In genomic region chr12:124340080-124340900, GRCh38 we compare ENCODE assay signal across 31 cellular contexts. TPM values are rescaled to one million over a fixed set of nuclear protein-coding genes. Genes with fewer than 3 reads are reported as not detected.
"Had no signal": no experiment of that assay in that cellular context is flagged by ENCODE, and none has a peak within 500 bp of the region (broad histone marks: within the 10 kb centered on the region; RNA-seq: fewer than 3 reads in every experiment).

No MANE protein-coding gene starts in this region.

- ATAC-seq: activated CD4-positive, CD25-positive, alpha-beta regulatory T cell treated with anti-CD3 and anti-CD28 coated beads, Interleukin-2, amount 50 U/mL, for 24 hours; activated naive CD8-positive, alpha-beta T cell treated with anti-CD3 and anti-CD28 coated beads, Interleukin-2, amount 50 U/mL, for 24 hours; activated T-helper 17 cell treated with anti-CD3 and anti-CD28 coated beads, Interleukin-2, amount 50 U/mL, for 72 hours; foreskin keratinocyte; heart right ventricle; left lung; pancreas; stimulated activated memory B cell treated with anti-CD40 and anti-IgM and Interleukin-4, amounts not matched to agents 10 μg/mL and 1 μg/mL and 100 μg/mL, for 72 hours had no signal

- H3K9me3 ChIP-seq: body of pancreas, esophagus muscularis mucosa, heart right ventricle, left lung, pancreas, prostate gland, sigmoid colon, tibial nerve had no signal

- H3K27me3 ChIP-seq: body of pancreas, cardiac muscle cell, esophagus muscularis mucosa, foreskin keratinocyte, heart right ventricle, left lung, pancreas, sigmoid colon, tibial nerve had no signal

- H3K4me3 ChIP-seq: body of pancreas, cardiac muscle cell, esophagus muscularis mucosa, heart right ventricle, left lung, lung, pancreas, prostate gland, sigmoid colon, tibial nerve had no signal

- FAIRE-seq: pancreas, small intestine, TTC549 had no signal

- H3K27ac ChIP-seq: body of pancreas, cardiac muscle cell, esophagus muscularis mucosa, foreskin keratinocyte, heart right ventricle, left lung, pancreas, prostate gland, sigmoid colon, WERI-Rb-1 had no signal

- H3K4me3 Mint-ChIP-seq: activated naive CD4-positive, alpha-beta T cell treated with anti-CD3 and anti-CD28 coated beads, Interleukin-2, amount 50 U/mL, for 24 hours; activated naive CD8-positive, alpha-beta T cell treated with anti-CD3 and anti-CD28 coated beads, Interleukin-2, amount 50 U/mL, for 24 hours; activated T-cell treated with anti-CD3 and anti-CD28 coated beads, Interleukin-2, amount 50 U/mL, for 24 hours; activated T-helper 17 cell treated with anti-CD3 and anti-CD28 coated beads, Interleukin-2, amount 50 U/mL, for 72 hours; endodermal cell; naive B cell; nephron progenitor cell; stimulated activated memory B cell treated with anti-CD40 and anti-IgM and Interleukin-4, amounts not matched to agents 10 μg/mL and 1 μg/mL and 100 μg/mL, for 72 hours had no signal

- H3K9me3 Mint-ChIP-seq: activated naive CD4-positive, alpha-beta T cell treated with anti-CD3 and anti-CD28 coated beads, Interleukin-2, amount 50 U/mL, for 24 hours; activated naive CD8-positive, alpha-beta T cell treated with anti-CD3 and anti-CD28 coated beads, Interleukin-2, amount 50 U/mL, for 24 hours; activated T-cell treated with anti-CD3 and anti-CD28 coated beads, Interleukin-2, amount 50 U/mL, for 24 hours; activated T-helper 17 cell treated with anti-CD3 and anti-CD28 coated beads, Interleukin-2, amount 50 U/mL, for 72 hours; endodermal cell; naive B cell; nephron progenitor cell; stimulated activated memory B cell treated with anti-CD40 and anti-IgM and Interleukin-4, amounts not matched to agents 10 μg/mL and 1 μg/mL and 100 μg/mL, for 72 hours had no signal

- H3K27ac Mint-ChIP-seq: activated naive CD8-positive, alpha-beta T cell treated with anti-CD3 and anti-CD28 coated beads, Interleukin-2, amount 50 U/mL, for 24 hours; activated T-helper 17 cell treated with anti-CD3 and anti-CD28 coated beads, Interleukin-2, amount 50 U/mL, for 72 hours; endodermal cell; nephron progenitor cell; stimulated activated memory B cell treated with anti-CD40 and anti-IgM and Interleukin-4, amounts not matched to agents 10 μg/mL and 1 μg/mL and 100 μg/mL, for 72 hours had no signal

- DNase-seq: activated CD4-positive, alpha-beta T cell treated with anti-CD3 and anti-CD28 coated beads for 48 hours; activated CD4-positive, alpha-beta T cell treated with anti-CD3 and anti-CD28 coated beads, Interleukin-2, amount 50 U/mL, for 48 hours; activated CD8-positive, alpha-beta memory T cell treated with anti-CD3 and anti-CD28 coated beads, Interleukin-2, amount 50 U/mL, for 48 hours; activated naive CD8-positive, alpha-beta T cell treated with anti-CD3 and anti-CD28 coated beads, Interleukin-2, amount 50 U/mL, for 24 hours; activated T-cell treated with anti-CD3 and anti-CD28 coated beads, Interleukin-2, amount 50 U/mL, for 24 hours; anterior cingulate cortex; body of pancreas; endodermal cell; foreskin keratinocyte; heart right ventricle; left lung; naive B cell; nephron progenitor cell; retina; sigmoid colon; small intestine; stimulated activated CD4-positive, alpha-beta T cell treated with anti-CD3 and anti-CD28 coated beads, Interleukin-4, amount 100 ng/mL, for 24 hours; T-helper 9 cell; WERI-Rb-1 had no signal

- H3K27me3 Mint-ChIP-seq: activated naive CD4-positive, alpha-beta T cell treated with anti-CD3 and anti-CD28 coated beads, Interleukin-2, amount 50 U/mL, for 24 hours; activated naive CD8-positive, alpha-beta T cell treated with anti-CD3 and anti-CD28 coated beads, Interleukin-2, amount 50 U/mL, for 24 hours; activated T-cell treated with anti-CD3 and anti-CD28 coated beads, Interleukin-2, amount 50 U/mL, for 24 hours; activated T-helper 17 cell treated with anti-CD3 and anti-CD28 coated beads, Interleukin-2, amount 50 U/mL, for 72 hours; naive B cell; stimulated activated memory B cell treated with anti-CD40 and anti-IgM and Interleukin-4, amounts not matched to agents 10 μg/mL and 1 μg/mL and 100 μg/mL, for 72 hours had no signal

- H3K4me1 Mint-ChIP-seq: activated naive CD4-positive, alpha-beta T cell treated with anti-CD3 and anti-CD28 coated beads, Interleukin-2, amount 50 U/mL, for 24 hours; activated T-helper 17 cell treated with anti-CD3 and anti-CD28 coated beads, Interleukin-2, amount 50 U/mL, for 72 hours; nephron progenitor cell; stimulated activated memory B cell treated with anti-CD40 and anti-IgM and Interleukin-4, amounts not matched to agents 10 μg/mL and 1 μg/mL and 100 μg/mL, for 72 hours had no signal

- H3K4me1 ChIP-seq: body of pancreas, foreskin keratinocyte, heart right ventricle, left lung, pancreas, prostate gland, sigmoid colon had no signal

RNA-seq across cellular contexts. Expression of gene RFLNA, which starts 45.4 kb away (rescaled TPM):
- total RNA-seq: activated T-helper 17 cell treated with anti-CD3 and anti-CD28 coated beads, Interleukin-2, amount 50 U/mL, for 72 hours; T-helper 1 cell treated with Interleukin-12 subunit alpha and Interleukin-12 subunit beta and Interleukin-4 antibody, amounts not matched to agents 30 ng/mL and 1 ng/mL, for 36 hours had no signal
